10 cellular contexts compared by ENCODE assay signal in the genomic region with DNA sequence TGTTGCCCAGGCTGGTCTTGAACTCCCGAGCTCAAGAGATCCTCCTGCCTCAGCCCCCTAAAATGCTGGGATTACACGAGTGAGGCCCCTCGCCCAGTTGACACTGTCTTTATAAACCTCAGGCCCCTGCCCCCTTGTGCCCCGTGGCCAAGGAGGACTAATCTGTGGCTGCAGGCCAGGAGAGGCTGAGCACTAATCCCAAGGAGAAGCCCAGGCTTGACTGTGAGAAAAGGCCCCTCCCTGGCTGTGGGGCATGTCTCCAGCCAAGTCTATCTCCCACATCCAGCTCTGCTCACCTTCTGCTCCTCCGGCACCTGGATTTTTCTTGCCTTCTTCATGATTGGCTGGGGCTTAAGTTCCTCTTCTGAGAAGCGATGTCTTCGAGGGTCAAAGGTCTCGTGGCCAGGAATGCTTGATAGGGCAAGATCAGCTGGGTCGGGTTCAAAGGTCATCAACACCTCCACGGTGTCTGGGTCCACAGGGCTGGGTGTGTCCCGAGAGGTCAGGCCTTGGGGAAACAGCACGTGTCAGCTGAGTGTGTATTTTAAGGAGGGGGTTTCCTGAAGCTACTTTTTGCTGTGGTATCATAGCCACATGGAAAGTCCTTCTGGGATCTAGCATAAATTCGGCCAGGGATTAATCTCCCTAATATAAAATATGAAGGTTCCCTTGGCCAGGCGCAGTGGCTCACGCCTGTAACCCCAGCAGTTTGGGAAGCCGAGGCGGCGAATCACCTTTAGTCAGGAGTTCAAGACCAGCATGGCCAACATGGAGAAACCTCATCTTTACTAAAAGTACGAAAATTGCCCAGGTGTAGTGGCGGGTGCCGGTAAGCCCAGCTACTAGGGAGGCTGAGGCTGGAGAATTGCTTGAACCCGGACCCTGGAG. TPM values are rescaled to one million over a fixed set of nuclear protein-coding genes. Genes with fewer than 3 reads are reported as not detected.
DNase-seq lines count a peak whose midpoint lies in the region; ATAC-seq and TF ChIP-seq lines count a peak whose summit lies in the region.
"Had no signal": no experiment of that assay in that cellular context is flagged by ENCODE, and none has a peak within 500 bp of the region (broad histone marks: within the 10 kb centered on the region; RNA-seq: fewer than 3 reads in every experiment).

No MANE protein-coding gene starts in this region.

- no peaks in the 10 kb centered on the region for H3K9me3 ChIP-seq in testis

- peak overlapping the region; percentile 85 for H3K27ac Mint-ChIP-seq in activated T-helper 17 cell treated with anti-CD3 and anti-CD28 coated beads, Interleukin-2, amount 50 U/mL, for 72 hours

- TF ChIP-seq CTCF in testis (IDR thresholded peaks at IDR 0.05) = no peak

- H3K36me3 ChIP-seq in testis (ENCODE audit: low read depth, missing control alignments) = no peaks in the 10 kb centered on the region
- H3K36me3 ChIP-seq: brain microvascular endothelial cell had no signal

- intact Hi-C loops in testis (cut with DNase I; ENCODE audit: low total_unique reads) = no loop called here

- peak overlapping the region; percentile 97 for H3K27ac ChIP-seq in layer of hippocampus (ENCODE audit: low read depth, low read length)
- H3K27ac ChIP-seq in testis = peak overlapping the region; percentile 98 to 99
- H3K27ac ChIP-seq: brain microvascular endothelial cell had no signal

- H3K4me3 ChIP-seq in testis = peak overlapping the region in 1 of 2 donors; percentile 72

- H3K9me3 Mint-ChIP-seq in activated T-helper 17 cell treated with anti-CD3 and anti-CD28 coated beads, Interleukin-2, amount 50 U/mL, for 72 hours = peaks cover 4% of the 10 kb centered on the region

- no peak for TF ChIP-seq POLR2A in testis (IDR thresholded peaks at IDR 0.05)

- 62 to 67% methylated on average over 20 to 22 of the region's 22 CpGs for WGBS in testis, 2 donors

- H3K27me3 ChIP-seq in layer of hippocampus (ENCODE audit: control insufficient read depth, insufficient read depth, low read length) (no peaks in the 10 kb centered on the region), testis (no peaks in the 10 kb centered on the region)
- H3K27me3 ChIP-seq: brain microvascular endothelial cell had no signal

- H3K36me3 Mint-ChIP-seq in activated T-helper 17 cell treated with anti-CD3 and anti-CD28 coated beads, Interleukin-2, amount 50 U/mL, for 72 hours (ENCODE audit: low read depth) = peaks cover 20% of the 10 kb centered on the region

- ATAC-seq in activated T-helper 17 cell treated with anti-CD3 and anti-CD28 coated beads, Interleukin-2, amount 50 U/mL, for 72 hours (replicated peaks) = no peak
- no peak for ATAC-seq in GM19351 (IDR thresholded peaks at IDR 0.05; ENCODE audit: unreplicated experiment)

- H3K4me1 Mint-ChIP-seq in activated T-helper 17 cell treated with anti-CD3 and anti-CD28 coated beads, Interleukin-2, amount 50 U/mL, for 72 hours = peaks cover 25% of the 10 kb centered on the region

- DNase-seq in DMS 273 (lab: John Stamatoyannopoulos, UW; ENCODE audit: unreplicated experiment) = peak; percentile 36
- DNase-seq in DMS 273 treated with DMSO at 0.1 percent for 48 hours (lab: John Stamatoyannopoulos, UW) = no peak
- DNase-seq in testis = no peak
- DNase-seq in C1 segment of cervical spinal cord (lab: John Stamatoyannopoulos, UW) = no peak
- DNase-seq in DMS79 treated with DMSO at 0.1 percent for 48 hours (lab: John Stamatoyannopoulos, UW) = no peak

- no peaks in the 10 kb centered on the region for H3K27me3 Mint-ChIP-seq in activated T-helper 17 cell treated with anti-CD3 and anti-CD28 coated beads, Interleukin-2, amount 50 U/mL, for 72 hours

- peaks cover 47% of the 10 kb centered on the region for H3K4me1 ChIP-seq in testis

- H3K4me3 Mint-ChIP-seq in activated T-helper 17 cell treated with anti-CD3 and anti-CD28 coated beads, Interleukin-2, amount 50 U/mL, for 72 hours = peak overlapping the region; percentile 96

RNA-seq across cellular contexts. Expression of a gene that starts 3.8 kb away (rescaled TPM):
- 1 to 10 TPM; 5.3 to 9.3 TPM for total RNA-seq in activated T-helper 17 cell treated with anti-CD3 and anti-CD28 coated beads, Interleukin-2, amount 50 U/mL, for 72 hours
- 10 to 100 TPM; 48.9 to 51.0 TPM for total RNA-seq in testis
- 30.4 TPM for polyA plus RNA-seq in testis (ENCODE audit: insufficient read depth, low read depth, low replicate concordance)

RNA-seq across cellular contexts. Expression of a gene that starts 12.6 kb away (rescaled TPM):
- 10 to 100 TPM in 1 of 2 donors, 1 to 10 TPM in 1; 6.1 to 16.4 TPM for total RNA-seq in activated T-helper 17 cell treated with anti-CD3 and anti-CD28 coated beads, Interleukin-2, amount 50 U/mL, for 72 hours
- 1 to 10 TPM; 6.3 to 6.8 TPM for total RNA-seq in testis
- polyA plus RNA-seq in testis (ENCODE audit: insufficient read depth, low read depth, low replicate concordance) = 20.0 TPM

RNA-seq across cellular contexts. Expression of a gene that starts 14.1 kb away (rescaled TPM):
- total RNA-seq in activated T-helper 17 cell treated with anti-CD3 and anti-CD28 coated beads, Interleukin-2, amount 50 U/mL, for 72 hours = 10 to 100 TPM; 31.3 to 49.3 TPM
- 10 to 100 TPM; 31.2 to 43.1 TPM for total RNA-seq in testis
- 47.6 TPM for polyA plus RNA-seq in testis (ENCODE audit: insufficient read depth, low read depth, low replicate concordance)

RNA-seq across cellular contexts. Expression of a gene that starts 14.4 kb away (rescaled TPM):
- 1,000 to 10,000 TPM; 1,785 to 2,369 TPM for total RNA-seq in activated T-helper 17 cell treated with anti-CD3 and anti-CD28 coated beads, Interleukin-2, amount 50 U/mL, for 72 hours
- total RNA-seq in testis = 1,000 to 10,000 TPM; 1,047 to 1,537 TPM
- polyA plus RNA-seq in testis (ENCODE audit: insufficient read depth, low read depth, low replicate concordance) = 1,050 TPM

RNA-seq across cellular contexts. Expression of a gene that starts 18.5 kb away (rescaled TPM):
- total RNA-seq in activated T-helper 17 cell treated with anti-CD3 and anti-CD28 coated beads, Interleukin-2, amount 50 U/mL, for 72 hours = 1 to 10 TPM; 4.6 to 8.6 TPM
- total RNA-seq in testis = 1 to 10 TPM in 1 of 2 donors, under 1 TPM in 1; 0.99 to 1.6 TPM
- polyA plus RNA-seq in testis (ENCODE audit: insufficient read depth, low read depth, low replicate concordance) = 2.2 TPM
- total RNA-seq: renal cortical epithelial cell had no signal

Comparison
In these comparisons a context has a peak if more than half of its experiments do, and no peak if none do; other contexts are left out.
1. RNA of a gene that starts 3.8 kb away (total RNA-seq): 48.9 to 51.0 TPM in testis; 5.3 to 9.3 TPM in activated T-helper 17 cell treated with anti-CD3 and anti-CD28 coated beads, Interleukin-2, amount 50 U/mL, for 72 hours; every median in the first group is over 4 times any median in the second.